29 cellular contexts compared by ENCODE assay signal in the genomic region with DNA sequence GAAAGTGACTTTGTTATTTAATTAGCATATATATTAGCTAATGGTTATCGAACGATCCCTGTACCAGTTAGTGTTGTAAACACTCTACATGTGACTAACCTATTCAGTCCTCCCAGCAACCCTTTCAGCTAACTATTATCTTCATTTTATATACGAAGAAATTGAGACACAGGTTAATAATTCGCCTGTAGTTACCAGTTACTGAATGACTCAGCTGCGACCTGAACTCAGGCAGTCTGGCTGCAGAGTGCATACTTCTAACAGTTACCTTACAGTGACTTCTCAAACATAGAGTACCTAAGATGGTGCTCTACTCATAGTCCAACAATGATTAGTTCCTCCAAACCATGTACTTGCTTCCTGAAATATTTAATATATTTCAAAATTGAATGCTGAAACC.
"Had no signal": no experiment of that assay in that cellular context is flagged by ENCODE, and none has a peak within 500 bp of the region (broad histone marks: within the 10 kb centered on the region; RNA-seq: fewer than 3 reads in every experiment).

No MANE protein-coding gene starts in this region.

- DNase-seq: activated CD4-positive, alpha-beta T cell treated with anti-CD3 and anti-CD28 coated beads for 48 hours; activated CD4-positive, alpha-beta T cell treated with anti-CD3 and anti-CD28 coated beads, Interleukin-2, amount 50 U/mL, for 4 hours; activated CD4-positive, CD25-positive, alpha-beta regulatory T cell treated with anti-CD3 and anti-CD28 coated beads, Interleukin-2, amount 50 U/mL, for 72 hours; activated CD8-positive, alpha-beta memory T cell treated with anti-CD3 and anti-CD28 coated beads, Interleukin-2, amount 10 ng/mL, durations not matched to agents 7 days and 5 days; activated effector memory CD4-positive, alpha-beta T cell treated with Interleukin-2 at 50 U/mL for 16 hours; activated naive CD4-positive, alpha-beta T cell; activated naive CD8-positive, alpha-beta T cell treated with anti-CD3 and anti-CD28 coated beads, Interleukin-2, amount 50 U/mL, for 24 hours; activated T-cell treated with anti-CD3 and anti-CD28 coated beads, Interleukin-2, amount 50 U/mL, for 24 hours; amniotic stem cell; body of pancreas; central memory CD4-positive, alpha-beta T cell; Kasumi-1; NCI-H1092; NCI-H1417 treated with DMSO at 0.1 percent for 48 hours; NCI-H1694; NCI-H2029; NCI-H345; NCI-H510A; NCI-H526 treated with DMSO at 0.1 percent for 48 hours; NCI-H82; OCI-M1; Peyer's patch; SHP77; SW 1271 had no signal

- H3K36me3 ChIP-seq: ascending aorta, Peyer's patch, SJSA1 had no signal

- H3K4me3 ChIP-seq: ascending aorta, body of pancreas, Peyer's patch, SJSA1 had no signal

- ATAC-seq: activated CD8-positive, alpha-beta memory T cell treated with anti-CD3 and anti-CD28 coated beads, Interleukin-2, amount 10 ng/mL, durations not matched to agents 7 days and 5 days; activated naive CD8-positive, alpha-beta T cell treated with anti-CD3 and anti-CD28 coated beads, Interleukin-2, amount 50 U/mL, for 24 hours; body of pancreas; SK-N-SH treated with all-trans-retinoic acid at 6 μM for 48 hours; WTC11 had no signal

- H3K9me3 ChIP-seq: ascending aorta, body of pancreas, Peyer's patch, SJSA1 had no signal

- H3K27me3 ChIP-seq: ascending aorta, body of pancreas, Peyer's patch, SJSA1 had no signal

- FAIRE-seq: bronchial epithelial cell had no signal

- H3K27ac ChIP-seq: ascending aorta, body of pancreas, Peyer's patch, SJSA1 had no signal
